20 cellular contexts compared by ENCODE assay signal in genomic region chr7:25358831-25359350, GRCh38.
A peak's percentile ranks its signal among the peaks of the same experiment; 100 is the strongest.
DNase-seq lines count a peak whose midpoint lies in the region; ATAC-seq and TF ChIP-seq lines count a peak whose summit lies in the region.
"Had no signal": no experiment of that assay in that cellular context is flagged by ENCODE, and none has a peak within 500 bp of the region (broad histone marks: within the 10 kb centered on the region; RNA-seq: fewer than 3 reads in every experiment).

No MANE protein-coding gene starts in this region.

- in situ Hi-C loops in GM13977 (cut with MboI; ENCODE audit: low pct_unique_long_range_greater_than_20kb, low sequenced_read_pairs, unreplicated experiment): no loop called here

- H3K27ac ChIP-seq in caudate nucleus (ENCODE audit: low read depth, low read length): peak overlapping the region; percentile 94
- H3K27ac ChIP-seq: esophagus squamous epithelium, gastroesophageal sphincter, neutrophil, stomach, upper lobe of right lung had no signal

- no peak for ATAC-seq in GM18909 (IDR thresholded peaks at IDR 0.05; ENCODE audit: poor library complexity, unreplicated experiment)
- no peak for ATAC-seq in GM18907 (IDR thresholded peaks at IDR 0.05; ENCODE audit: unreplicated experiment)
- ATAC-seq: activated T-cell treated with anti-CD3 and anti-CD28 coated beads, Interleukin-2, amount 50 U/mL, for 4 hours; gastroesophageal sphincter; upper lobe of right lung had no signal

- no peak for TF ChIP-seq CTCF in GM13977 (IDR thresholded peaks at IDR 0.05; ENCODE audit: extremely low read depth, insufficient read depth, missing control alignments)

- DNase-seq in NCI-H2107 treated with DMSO at 0.1 percent for 48 hours (lab: John Stamatoyannopoulos, UW; ENCODE audit: unreplicated experiment): peak; percentile 69
- no peak for DNase-seq in NCI-H2107 (lab: John Stamatoyannopoulos, UW)
- DNase-seq in caudate nucleus (lab: John Stamatoyannopoulos, UW): no peak
- peak; percentile 37 for DNase-seq in midbrain (lab: John Stamatoyannopoulos, UW)
- no peak for DNase-seq in NCI-H226
- DNase-seq in GM13977 (ENCODE audit: low spot score): no peak
- DNase-seq: activated CD4-positive, CD25-positive, alpha-beta regulatory T cell; activated naive CD4-positive, alpha-beta T cell treated with anti-CD3 and anti-CD28 coated beads for 36 hours; activated T-cell treated with anti-CD3 and anti-CD28 coated beads, Interleukin-2, amount 50 U/mL, for 4 hours; aorta; cerebellar nuclear complex; effector memory CD4-positive, alpha-beta T cell; esophagus squamous epithelium; mesendoderm; stomach; upper lobe of right lung had no signal

Comparison
In these comparisons a context has a peak if more than half of its experiments do, and no peak if none do; other contexts are left out.
1. DNase-seq: peak in NCI-H2107 treated with DMSO at 0.1 percent for 48 hours (single experiment) and midbrain (single experiment); none in NCI-H2107 (single experiment), caudate nucleus (0 of 61), NCI-H226 (single experiment) and GM13977 (single experiment).